22 cellular contexts compared by ENCODE assay signal in the genomic region with DNA sequence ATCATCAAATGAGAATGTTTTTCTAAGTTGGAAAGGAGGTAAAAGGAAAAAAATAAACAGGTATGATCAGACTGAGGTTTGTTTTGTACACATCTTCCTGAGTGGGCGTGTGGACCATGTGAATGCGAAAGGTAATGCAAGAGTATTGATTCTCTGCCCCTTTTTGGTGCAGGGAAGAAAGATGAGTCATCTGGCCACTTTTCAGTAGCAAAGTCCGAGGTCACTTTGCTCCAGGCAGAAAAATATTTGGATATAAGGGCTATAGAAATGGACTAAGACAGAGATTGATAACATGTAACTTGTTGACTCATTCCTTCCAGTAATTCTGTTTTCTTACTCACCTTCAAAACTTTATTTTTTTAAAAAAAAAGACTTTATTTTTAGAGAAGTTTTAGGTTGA.
DNase-seq lines count a peak whose midpoint lies in the region; TF ChIP-seq lines count a peak whose summit lies in the region.
"Had no signal": no experiment of that assay in that cellular context is flagged by ENCODE, and none has a peak within 500 bp of the region (broad histone marks: within the 10 kb centered on the region; RNA-seq: fewer than 3 reads in every experiment).

No MANE protein-coding gene starts in this region.

- H3K27me3 ChIP-seq in mammary epithelial cell (ENCODE audit: insufficient read depth, low read length) (no peaks in the 10 kb centered on the region), osteoblast (ENCODE audit: insufficient read depth, low read length) (no peaks in the 10 kb centered on the region), neural progenitor cell (no peaks in the 10 kb centered on the region)
- H3K27me3 ChIP-seq: gastroesophageal sphincter, tibial nerve had no signal

- no peak for TF ChIP-seq CTCF in RWPE1 (conservative IDR thresholded peaks at IDR 0.05; ENCODE audit: low read depth)
- no peak for TF ChIP-seq CTCF in mammary epithelial cell (conservative IDR thresholded peaks at IDR 0.05 in 1 of 2, IDR thresholded peaks at IDR 0.05 in 1 of 2; ENCODE audit: extremely low read depth in 1 of 2, insufficient read depth in 1 of 2, low read depth in 1 of 2, low read length in 2 of 2)
- TF ChIP-seq CTCF in osteoblast (IDR thresholded peaks at IDR 0.05; ENCODE audit: extremely low read depth, low read depth, low read length) = no peak
- no peak for TF ChIP-seq CTCF in neural progenitor cell (IDR thresholded peaks at IDR 0.05)

- H3K4me1 ChIP-seq in mammary epithelial cell (ENCODE audit: insufficient read depth, low read length) (no peaks in the 10 kb centered on the region), osteoblast (ENCODE audit: insufficient read depth, low read length) (peaks cover 10% of the 10 kb centered on the region), neural progenitor cell (no peaks in the 10 kb centered on the region)
- H3K4me1 ChIP-seq: gastroesophageal sphincter, tibial nerve had no signal

- H3K36me3 ChIP-seq in mammary epithelial cell (ENCODE audit: insufficient read depth, low read length) = no peaks in the 10 kb centered on the region
- no peaks in the 10 kb centered on the region for H3K36me3 ChIP-seq in osteoblast (ENCODE audit: insufficient read depth, low read length)
- H3K36me3 ChIP-seq in neural progenitor cell = no peaks in the 10 kb centered on the region
- H3K36me3 ChIP-seq: gastroesophageal sphincter, tibial nerve had no signal

- in situ Hi-C loops in mammary epithelial cell (cut with MboI; ENCODE audit: low sequenced_read_pairs in 2 of 2) = no loop called here

- H3K36me3 Mint-ChIP-seq in neural progenitor cell = no peaks in the 10 kb centered on the region
- H3K36me3 Mint-ChIP-seq: T-cell had no signal

- DNase-seq in EL = peak; percentile 64
- DNase-seq in RWPE1 (ENCODE audit: low spot score) = peak; percentile 1
- peak; percentile 6 for DNase-seq in mammary epithelial cell
- DNase-seq in osteoblast (ENCODE audit: insufficient read length, low spot score, missing footprints) = no peak
- no peak for DNase-seq in neural progenitor cell (ENCODE audit: low spot score)
- no peak for DNase-seq in SIG-M5 treated with dmso at 0.1 percent for 504 hours (lab: John Stamatoyannopoulos, UW; ENCODE audit: unreplicated experiment)
- no peak for DNase-seq in activated CD8-positive, alpha-beta memory T cell treated with anti-CD3 and anti-CD28 coated beads, Interleukin-2, amount 50 U/mL, for 48 hours
- no peak for DNase-seq in AML-193 (lab: John Stamatoyannopoulos, UW)
- DNase-seq: activated naive CD4-positive, alpha-beta T cell treated with Interleukin-2 at 50 U/mL for 16 hours; activated T-cell treated with anti-CD3 and anti-CD28 coated beads, Interleukin-2, amount 50 U/mL, for 24 hours; aorta; effector CD4-positive, alpha-beta T cell; NCI-H2107; NCI-H526; retina; stimulated activated naive CD8-positive, alpha-beta T cell treated with anti-CD3 and anti-CD28 coated beads, Interleukin-15, amount 100 ng/mL, for 72 hours; T-cell had no signal

- H2AFZ ChIP-seq in mammary epithelial cell (ENCODE audit: low read depth, low read length) (no peak overlapping the region), osteoblast (ENCODE audit: low read length) (no peak overlapping the region), neural progenitor cell (replicated peaks) (no peak overlapping the region)
- H2AFZ ChIP-seq: GM23338 had no signal

- H3K4me1 Mint-ChIP-seq in neural progenitor cell = peaks cover 4% of the 10 kb centered on the region
- H3K4me1 Mint-ChIP-seq: B cell; GM23338; stimulated activated naive CD8-positive, alpha-beta T cell treated with anti-CD3 and anti-CD28 coated beads, Interleukin-15, amount 100 ng/mL, for 72 hours; T-cell had no signal

- H3K9me3 ChIP-seq in mammary epithelial cell (replicated peaks; ENCODE audit: insufficient read depth, low read length) (no peaks in the 10 kb centered on the region), osteoblast (ENCODE audit: low read depth, low read length) (no peaks in the 10 kb centered on the region), neural progenitor cell (ENCODE audit: low read depth) (no peaks in the 10 kb centered on the region)
- H3K9me3 ChIP-seq: gastroesophageal sphincter, tibial nerve had no signal

- no peaks in the 10 kb centered on the region for H3F3A ChIP-seq in neural progenitor cell (ENCODE audit: low read depth)

- peaks cover 3% of the 10 kb centered on the region for H3K9me3 Mint-ChIP-seq in neural progenitor cell
- H3K9me3 Mint-ChIP-seq: activated T-cell treated with anti-CD3 and anti-CD28 coated beads, Interleukin-2, amount 50 U/mL, for 24 hours; GM23338; T-cell had no signal

- H3K79me2 ChIP-seq in mammary epithelial cell (ENCODE audit: insufficient read depth, low read length) (no peaks in the 10 kb centered on the region), osteoblast (ENCODE audit: insufficient read depth, low read length) (no peaks in the 10 kb centered on the region), neural progenitor cell (ENCODE audit: low read depth) (no peaks in the 10 kb centered on the region)

- intact Hi-C loops in mammary epithelial cell (cut with micrococcal nuclease) = no loop called here

- H3K9ac ChIP-seq in mammary epithelial cell (ENCODE audit: insufficient read depth, low read length) = no peak overlapping the region
- no peak overlapping the region for H3K9ac ChIP-seq in neural progenitor cell

- no TSS peak for BruUV-seq in mammary epithelial cell (replicated peaks; lab: Mats Ljungman, UMichigan)

- H4K20me1 ChIP-seq in mammary epithelial cell (ENCODE audit: insufficient read depth, low read length) (no peaks in the 10 kb centered on the region), osteoblast (ENCODE audit: insufficient read depth, low read length) (no peaks in the 10 kb centered on the region), neural progenitor cell (ENCODE audit: low read depth) (no peaks in the 10 kb centered on the region)

- POLR2A ChIA-PET in RWPE1 (lab: Yijun Ruan, JAX; ENCODE audit: low non-redundant PET) = no interaction called here

- H3K4me2 ChIP-seq in mammary epithelial cell (ENCODE audit: insufficient read depth, low read depth, low read length) (no peak overlapping the region), osteoblast (ENCODE audit: insufficient read depth, low read length) (peak overlapping the region; percentile 0), neural progenitor cell (no peak overlapping the region)
- H3K4me2 ChIP-seq: GM23338 had no signal

- CTCF ChIA-PET in RWPE1 (lab: Yijun Ruan, JAX) (no interaction called here), mammary epithelial cell (lab: Charles Lee; ENCODE audit: low non-redundant PET) (no interaction called here)

- no peak overlapping the region for H3K27ac ChIP-seq in RWPE1
- H3K27ac ChIP-seq in mammary epithelial cell (ENCODE audit: insufficient read depth, low read depth, low read length) = no peak overlapping the region
- peak overlapping the region; percentile 6 for H3K27ac ChIP-seq in osteoblast (ENCODE audit: low read depth, low read length)
- no peak overlapping the region for H3K27ac ChIP-seq in neural progenitor cell
- H3K27ac ChIP-seq: gastroesophageal sphincter, tibial nerve had no signal

- no peak overlapping the region for H3K27ac Mint-ChIP-seq in neural progenitor cell
- H3K27ac Mint-ChIP-seq: B cell; GM23338; stimulated activated naive CD8-positive, alpha-beta T cell treated with anti-CD3 and anti-CD28 coated beads, Interleukin-15, amount 100 ng/mL, for 72 hours; T-cell had no signal

- no peaks in the 10 kb centered on the region for H3K27me3 Mint-ChIP-seq in neural progenitor cell (ENCODE audit: insufficient read depth, low read depth)
- H3K27me3 Mint-ChIP-seq: activated T-cell treated with anti-CD3 and anti-CD28 coated beads, Interleukin-2, amount 50 U/mL, for 24 hours; B cell; stimulated activated naive CD8-positive, alpha-beta T cell treated with anti-CD3 and anti-CD28 coated beads, Interleukin-15, amount 100 ng/mL, for 72 hours; T-cell had no signal

- H3K4me3 ChIP-seq in mammary epithelial cell (replicated peaks in 1 of 3; ENCODE audit: insufficient read depth in 1 of 3, low read depth in 2 of 3, low read length in 3 of 3) = no peak overlapping the region
- H3K4me3 ChIP-seq in osteoblast (ENCODE audit: insufficient read depth, low read length) = no peak overlapping the region
- no peak overlapping the region for H3K4me3 ChIP-seq in neural progenitor cell
- H3K4me3 ChIP-seq: gastroesophageal sphincter, GM23338, lung, tibial nerve had no signal

- dilution Hi-C loops in mammary epithelial cell (cut with HindIII; ENCODE audit: low sequenced_read_pairs) = no loop called here

- WGBS in mammary epithelial cell (ENCODE audit: low coverage, missing lambda C conversion rate) = 53% methylated on average over 3 of the region's 3 CpGs

- H3K4me3 Mint-ChIP-seq in neural progenitor cell = no peak overlapping the region
- H3K4me3 Mint-ChIP-seq: activated T-cell treated with anti-CD3 and anti-CD28 coated beads, Interleukin-2, amount 50 U/mL, for 24 hours; B cell; GM23338; stimulated activated naive CD8-positive, alpha-beta T cell treated with anti-CD3 and anti-CD28 coated beads, Interleukin-15, amount 100 ng/mL, for 72 hours; T-cell had no signal

Comparison
In these comparisons a context has a peak if more than half of its experiments do, and no peak if none do; other contexts are left out.
1. DNase-seq: peak in EL (single experiment), RWPE1 (single experiment) and mammary epithelial cell (single experiment); none in osteoblast (single experiment), neural progenitor cell (single experiment), SIG-M5 treated with dmso at 0.1 percent for 504 hours (single experiment), activated CD8-positive, alpha-beta memory T cell treated with anti-CD3 and anti-CD28 coated beads, Interleukin-2, amount 50 U/mL, for 48 hours (single experiment) and AML-193 (0 of 2).